ENCODE assay signal across 23 cellular contexts in genomic region chr20:40673442-40673841, GRCh38. TPM values are rescaled to one million over a fixed set of nuclear protein-coding genes. Genes with fewer than 3 reads are reported as not detected.
DNase-seq lines count a peak whose midpoint lies in the region; ATAC-seq and TF ChIP-seq lines count a peak whose summit lies in the region.
"Had no signal": no experiment of that assay in that cellular context is flagged by ENCODE, and none has a peak within 500 bp of the region (broad histone marks: within the 10 kb centered on the region; RNA-seq: fewer than 3 reads in every experiment).

No MANE protein-coding gene starts in this region.

- peak overlapping the region; percentile 59 for H2BK12ac ChIP-seq in trophoblast cell (ENCODE audit: low read length)

- H3K23ac ChIP-seq in trophoblast cell (ENCODE audit: low read length) = no peak overlapping the region

- no peaks in the 10 kb centered on the region for H3K9me3 ChIP-seq in trophoblast cell (ENCODE audit: insufficient read depth, low read depth, low read length)
- H3K9me3 ChIP-seq in neural progenitor cell (ENCODE audit: low read depth) = no peaks in the 10 kb centered on the region
- H3K9me3 ChIP-seq: lower lobe of right lung, neutrophil, SK-N-SH had no signal

- H4K12ac ChIP-seq in trophoblast cell (ENCODE audit: low read depth, low read length) = no peak overlapping the region

- DNase-seq in DMS79 (lab: John Stamatoyannopoulos, UW) (peak; percentile 34), HT-29 (ENCODE audit: low spot score) (peak; percentile 94), epithelial cell of esophagus (ENCODE audit: low read depth) (peak; percentile 84), trophoblast cell (peak in 1 of 2 donors; percentile 66), putamen (ENCODE audit: low spot score) (no peak), neural progenitor cell (ENCODE audit: low spot score) (no peak)
- DNase-seq: activated CD4-positive, alpha-beta T cell treated with anti-CD3 and anti-CD28 coated beads, Interleukin-2, amount 10 ng/mL, durations not matched to agents 7 days and 5 days; activated naive CD4-positive, alpha-beta T cell treated with anti-CD3 and anti-CD28 coated beads for 36 hours; amygdala; C1 segment of cervical spinal cord; cortex of kidney; HCEC 1CT; lower lobe of right lung; NCI-H1092 treated with DMSO at 0.1 percent for 48 hours; NCI-H2107; SK-N-SH; stimulated activated CD4-positive, alpha-beta T cell treated with anti-CD3 and anti-CD28 coated beads, Interleukin-2, amount 100 ng/mL, for 24 hours; T-helper 2 cell had no signal

- no peak overlapping the region for H3K9ac ChIP-seq in trophoblast cell (ENCODE audit: low read length)
- no peak overlapping the region for H3K9ac ChIP-seq in neural progenitor cell
- H3K9ac ChIP-seq: SK-N-SH had no signal

- peak overlapping the region; percentile 51 for H3K14ac ChIP-seq in trophoblast cell (ENCODE audit: low read length)

- H3K4me3 Mint-ChIP-seq in neural progenitor cell = no peak overlapping the region
- H3K4me3 Mint-ChIP-seq: activated CD4-positive, alpha-beta T cell treated with anti-CD3 and anti-CD28 coated beads, Interleukin-2, amount 10 ng/mL, durations not matched to agents 7 days and 5 days; activated naive CD4-positive, alpha-beta T cell treated with anti-CD3 and anti-CD28 coated beads for 36 hours had no signal

- H2BK5ac ChIP-seq in trophoblast cell (ENCODE audit: low read depth, low read length, poor library complexity) = no peak overlapping the region

- no peak overlapping the region for H3K27ac ChIP-seq in trophoblast cell (ENCODE audit: low read depth, low read length)
- H3K27ac ChIP-seq in neural progenitor cell = no peak overlapping the region
- H3K27ac ChIP-seq: cardiac muscle cell, lower lobe of right lung, neutrophil had no signal

- H3K27me3 Mint-ChIP-seq in neural progenitor cell (ENCODE audit: insufficient read depth, low read depth) = peaks cover 35% of the 10 kb centered on the region

- H3K79me2 ChIP-seq in trophoblast cell (ENCODE audit: control insufficient read depth, insufficient read depth, low read length, poor library complexity) = peaks cover 1% of the 10 kb centered on the region
- H3K79me2 ChIP-seq in neural progenitor cell (ENCODE audit: low read depth) = no peaks in the 10 kb centered on the region

- H3K4me1 ChIP-seq in trophoblast cell (ENCODE audit: control insufficient read depth in 1 of 2, insufficient read depth in 2 of 2, low read length in 2 of 2) (peaks cover 15 to 17% of the 10 kb centered on the region in 2 experiments), neural progenitor cell (no peaks in the 10 kb centered on the region)

- no peaks in the 10 kb centered on the region for H3K9me3 Mint-ChIP-seq in neural progenitor cell
- H3K9me3 Mint-ChIP-seq: activated CD4-positive, alpha-beta T cell treated with anti-CD3 and anti-CD28 coated beads, Interleukin-2, amount 10 ng/mL, durations not matched to agents 7 days and 5 days; activated naive CD4-positive, alpha-beta T cell treated with anti-CD3 and anti-CD28 coated beads for 36 hours had no signal

- H3K36me3 Mint-ChIP-seq in neural progenitor cell = no peaks in the 10 kb centered on the region

- H3K4me1 Mint-ChIP-seq in neural progenitor cell = no peaks in the 10 kb centered on the region
- H3K4me1 Mint-ChIP-seq: activated CD4-positive, alpha-beta T cell treated with anti-CD3 and anti-CD28 coated beads, Interleukin-2, amount 10 ng/mL, durations not matched to agents 7 days and 5 days had no signal

- no peak for ATAC-seq in GM21529 (IDR thresholded peaks at IDR 0.05; ENCODE audit: unreplicated experiment)

- H3K4ac ChIP-seq in trophoblast cell (ENCODE audit: low read depth, low read length) = no peak overlapping the region

- no peak overlapping the region for H3K4me3 ChIP-seq in epithelial cell of esophagus (ENCODE audit: low read length)
- H3K4me3 ChIP-seq in trophoblast cell (ENCODE audit: low read depth, low read length) = no peak overlapping the region
- no peak overlapping the region for H3K4me3 ChIP-seq in neural progenitor cell
- H3K4me3 ChIP-seq: cardiac muscle cell, lower lobe of right lung, skin epidermis had no signal

- H3K27me3 ChIP-seq in trophoblast cell (ENCODE audit: insufficient read depth, low read length) (no peaks in the 10 kb centered on the region), neural progenitor cell (peaks cover 38% of the 10 kb centered on the region)

- H3K27ac Mint-ChIP-seq in neural progenitor cell = no peak overlapping the region
- H3K27ac Mint-ChIP-seq: activated CD4-positive, alpha-beta T cell treated with anti-CD3 and anti-CD28 coated beads, Interleukin-2, amount 10 ng/mL, durations not matched to agents 7 days and 5 days; activated naive CD4-positive, alpha-beta T cell treated with anti-CD3 and anti-CD28 coated beads for 36 hours had no signal

- TF ChIP-seq CTCF in epithelial cell of esophagus (IDR thresholded peaks at IDR 0.05; ENCODE audit: insufficient read depth, low read depth, low read length, missing control alignments) (no peak), neural progenitor cell (IDR thresholded peaks at IDR 0.05) (no peak)

- H3K4me2 ChIP-seq in trophoblast cell (ENCODE audit: low read length) (peak overlapping the region; percentile 40), neural progenitor cell (no peak overlapping the region)
- H3K4me2 ChIP-seq: SK-N-SH had no signal

- H2BK120ac ChIP-seq in trophoblast cell (ENCODE audit: insufficient read depth, low read length, poor library complexity) = no peak overlapping the region

- H4K8ac ChIP-seq in trophoblast cell (ENCODE audit: low read depth, low read length) = peak overlapping the region; percentile 2

- H2AK5ac ChIP-seq in trophoblast cell (ENCODE audit: low read length) = no peak overlapping the region

- H2AFZ ChIP-seq in trophoblast cell (ENCODE audit: insufficient read depth, low read length, poor library complexity) (no peak overlapping the region), neural progenitor cell (replicated peaks) (no peak overlapping the region)

- no peaks in the 10 kb centered on the region for H3K36me3 ChIP-seq in trophoblast cell (ENCODE audit: control insufficient read depth in 1 of 2, insufficient read depth in 2 of 2, low read length in 2 of 2)
- H3K36me3 ChIP-seq in neural progenitor cell = no peaks in the 10 kb centered on the region
- H3K36me3 ChIP-seq: cardiac muscle cell, lower lobe of right lung, neutrophil had no signal

- peak overlapping the region; percentile 13 for H4K91ac ChIP-seq in trophoblast cell (ENCODE audit: low read depth, low read length)

- peak overlapping the region; percentile 55 for H3K18ac ChIP-seq in trophoblast cell (ENCODE audit: low read length)

- H3K79me1 ChIP-seq in trophoblast cell (ENCODE audit: low read length) = peaks cover 4% of the 10 kb centered on the region

- no peaks in the 10 kb centered on the region for H3F3A ChIP-seq in neural progenitor cell (ENCODE audit: low read depth)

- H4K20me1 ChIP-seq in neural progenitor cell (ENCODE audit: low read depth) = no peaks in the 10 kb centered on the region

RNA-seq across cellular contexts. Expression of gene MAFB, which starts 15.6 kb away (rescaled TPM):
- 0.53 and 0.76 TPM in 2 replicates for total RNA-seq in HT-29 (2014; rRNA removed; shearing (Covaris generic))
- 13.0 and 14.8 TPM in 2 replicates for polyA plus RNA-seq in trophoblast cell (2013)
- 0.64 and 1.3 TPM in 2 replicates for total RNA-seq in neural progenitor cell (ENCODE audit: low replicate concordance)
- total RNA-seq: activated CD4-positive, alpha-beta T cell treated with anti-CD3 and anti-CD28 coated beads, Interleukin-2, amount 10 ng/mL, durations not matched to agents 7 days and 5 days; activated naive CD4-positive, alpha-beta T cell treated with anti-CD3 and anti-CD28 coated beads for 36 hours; NCI-H460 had no signal

Comparison
In these comparisons a context has a peak if more than half of its experiments do, and no peak if none do; other contexts are left out.
1. DNase-seq: peak in DMS79 (single experiment), HT-29 (single experiment) and epithelial cell of esophagus (single experiment); none in putamen (single experiment) and neural progenitor cell (single experiment).